In the genomic region with DNA sequence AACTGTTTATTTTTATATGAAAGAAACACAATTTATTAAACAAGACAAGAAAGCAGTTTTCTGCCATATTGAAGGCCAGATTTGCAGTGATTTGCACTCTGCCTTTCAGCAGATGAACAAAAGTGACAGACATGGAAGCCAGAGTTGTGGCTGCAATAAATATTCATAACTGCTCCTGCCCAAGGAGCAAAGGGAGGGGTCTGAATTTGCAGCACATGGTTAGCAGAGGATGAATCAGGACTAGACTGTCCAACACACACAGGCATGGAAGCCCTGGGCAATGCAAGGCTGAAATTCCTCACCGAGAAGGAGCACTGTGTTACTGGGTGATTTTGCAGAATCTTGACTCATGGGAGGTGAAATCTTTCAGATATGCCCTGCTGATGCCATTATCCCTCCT, we compare ENCODE assay signal across 16 cellular contexts.
DNase-seq lines count a peak whose midpoint lies in the region; ATAC-seq, FAIRE-seq and TF ChIP-seq lines count a peak whose summit lies in the region.
"Had no signal": no experiment of that assay in that cellular context is flagged by ENCODE, and none has a peak within 500 bp of the region (broad histone marks: within the 10 kb centered on the region; RNA-seq: fewer than 3 reads in every experiment).

No MANE protein-coding gene starts in this region.

- H3K4me1 ChIP-seq in HAP-1 = peaks cover 5% of the 10 kb centered on the region
- H3K4me1 ChIP-seq in astrocyte (ENCODE audit: insufficient read depth, low read length) = peaks cover 9% of the 10 kb centered on the region
- H3K4me1 ChIP-seq in hepatocyte (ENCODE audit: insufficient read depth) = peaks cover 9% of the 10 kb centered on the region
- H3K4me1 ChIP-seq in ascending aorta = no peaks in the 10 kb centered on the region
- H3K4me1 ChIP-seq in GM23338 (ENCODE audit: insufficient read depth) = no peaks in the 10 kb centered on the region

- H3K27ac ChIP-seq in astrocyte (ENCODE audit: low read depth, low read length) = no peak overlapping the region
- H3K27ac ChIP-seq in hepatocyte = no peak overlapping the region
- no peak overlapping the region for H3K27ac ChIP-seq in ascending aorta
- no peak overlapping the region for H3K27ac ChIP-seq in GM23338 (ENCODE audit: low read depth)
- H3K27ac ChIP-seq: epithelial cell of prostate had no signal

- in situ Hi-C loops in HAP-1 (cut with MboI; ENCODE audit: low sequenced_read_pairs) = no loop called here

- H3K27me3 Mint-ChIP-seq in astrocyte (ENCODE audit: low read depth, unreplicated experiment) = no peaks in the 10 kb centered on the region
- H3K27me3 Mint-ChIP-seq in GM23338 (ENCODE audit: insufficient read depth, low read depth, poor library complexity) = no peaks in the 10 kb centered on the region
- H3K27me3 Mint-ChIP-seq: activated CD4-positive, alpha-beta memory T cell treated with anti-CD3 and anti-CD28 coated beads, Interleukin-2, amount 10 ng/mL, durations not matched to agents 7 days and 5 days; central memory CD8-positive, alpha-beta T cell had no signal

- WGBS in hepatocyte (ENCODE audit: low lambda C conversion rate, missing lambda C conversion rate) = 41% methylated on average over 1 of the region's 1 CpG

- no peak overlapping the region for H3K4me3 Mint-ChIP-seq in astrocyte (ENCODE audit: unreplicated experiment)
- no peak overlapping the region for H3K4me3 Mint-ChIP-seq in GM23338
- H3K4me3 Mint-ChIP-seq: activated CD4-positive, alpha-beta memory T cell treated with anti-CD3 and anti-CD28 coated beads, Interleukin-2, amount 10 ng/mL, durations not matched to agents 7 days and 5 days; central memory CD8-positive, alpha-beta T cell had no signal

- intact Hi-C loops in ascending aorta (cut with DNase I) = no loop called here

- no peaks in the 10 kb centered on the region for H3K79me2 ChIP-seq in astrocyte (ENCODE audit: insufficient read depth, low read length)
- H3K79me2 ChIP-seq in hepatocyte = no peaks in the 10 kb centered on the region
- no peaks in the 10 kb centered on the region for H3K79me2 ChIP-seq in GM23338 (replicated peaks; ENCODE audit: insufficient read depth)

- H3K27me3 ChIP-seq in HAP-1 (ENCODE audit: low read depth) (no peaks in the 10 kb centered on the region), astrocyte (ENCODE audit: insufficient read depth, low read length) (no peaks in the 10 kb centered on the region), hepatocyte (no peaks in the 10 kb centered on the region), ascending aorta (no peaks in the 10 kb centered on the region), GM23338 (ENCODE audit: insufficient read depth) (no peaks in the 10 kb centered on the region)

- H3K9me2 ChIP-seq in hepatocyte (replicated peaks; ENCODE audit: insufficient read depth) (no peaks in the 10 kb centered on the region), GM23338 (ENCODE audit: insufficient read depth) (no peaks in the 10 kb centered on the region)

- no peak for TF ChIP-seq CTCF in astrocyte (IDR thresholded peaks at IDR 0.05; ENCODE audit: insufficient read depth, low read depth, low read length)
- TF ChIP-seq CTCF in hepatocyte (IDR thresholded peaks at IDR 0.05; ENCODE audit: poor library complexity) = no peak
- no peak for TF ChIP-seq CTCF in ascending aorta (IDR thresholded peaks at IDR 0.05)
- no peak for TF ChIP-seq CTCF in GM23338 (conservative IDR thresholded peaks at IDR 0.05; ENCODE audit: low read depth in 2 of 2)

- H3K36me3 Mint-ChIP-seq in astrocyte (ENCODE audit: low read depth, unreplicated experiment) (no peaks in the 10 kb centered on the region), GM23338 (ENCODE audit: low read depth) (no peaks in the 10 kb centered on the region)

- H3K4me3 ChIP-seq in HAP-1 = no peak overlapping the region
- no peak overlapping the region for H3K4me3 ChIP-seq in astrocyte (ENCODE audit: insufficient read depth, low read depth, low read length)
- no peak overlapping the region for H3K4me3 ChIP-seq in hepatocyte
- no peak overlapping the region for H3K4me3 ChIP-seq in ascending aorta
- H3K4me3 ChIP-seq in GM23338 = no peak overlapping the region
- H3K4me3 ChIP-seq: GM12878 had no signal

- peak; percentile 24 for DNase-seq in A172 (ENCODE audit: low spot score)
- DNase-seq in HAP-1 (ENCODE audit: low spot score in 2 of 2) = peak; percentile 35 to 56
- DNase-seq in astrocyte (ENCODE audit: low read depth) = peak; percentile 70
- DNase-seq in hepatocyte (ENCODE audit: low spot score) = peak; percentile 6
- no peak for DNase-seq in activated CD4-positive, CD25-positive, alpha-beta regulatory T cell treated with anti-CD3 and anti-CD28 coated beads, Interleukin-2, amount 50 U/mL, for 72 hours
- no peak for DNase-seq in ascending aorta (ENCODE audit: low spot score in 2 of 2)
- no peak for DNase-seq in stimulated activated naive CD4-positive, alpha-beta T cell (lab: John Stamatoyannopoulos, UW)
- no peak for DNase-seq in GM23338 (ENCODE audit: low spot score)
- DNase-seq: activated CD4-positive, alpha-beta memory T cell treated with anti-CD3 and anti-CD28 coated beads, Interleukin-2, amount 10 ng/mL, durations not matched to agents 7 days and 5 days; activated gamma-delta T cell; NCI-H1092; nucleus accumbens had no signal

- H4K20me1 ChIP-seq in astrocyte (ENCODE audit: insufficient read depth, low read length) = no peaks in the 10 kb centered on the region
- no peaks in the 10 kb centered on the region for H4K20me1 ChIP-seq in hepatocyte (ENCODE audit: insufficient read depth, poor library complexity, severe bottlenecking)
- no peaks in the 10 kb centered on the region for H4K20me1 ChIP-seq in GM23338 (replicated peaks; ENCODE audit: insufficient read depth)

- H3K9me3 Mint-ChIP-seq in astrocyte (ENCODE audit: unreplicated experiment) = no peaks in the 10 kb centered on the region
- H3K9me3 Mint-ChIP-seq in GM23338 = no peaks in the 10 kb centered on the region
- H3K9me3 Mint-ChIP-seq: activated CD4-positive, alpha-beta memory T cell treated with anti-CD3 and anti-CD28 coated beads, Interleukin-2, amount 10 ng/mL, durations not matched to agents 7 days and 5 days; central memory CD8-positive, alpha-beta T cell had no signal

- H3K27ac Mint-ChIP-seq in astrocyte (ENCODE audit: unreplicated experiment) (peak overlapping the region; percentile 60), GM23338 (no peak overlapping the region)
- H3K27ac Mint-ChIP-seq: activated CD4-positive, alpha-beta memory T cell treated with anti-CD3 and anti-CD28 coated beads, Interleukin-2, amount 10 ng/mL, durations not matched to agents 7 days and 5 days had no signal

- H2AFZ ChIP-seq in astrocyte (ENCODE audit: low read depth, low read length) = no peak overlapping the region
- H2AFZ ChIP-seq in hepatocyte = no peak overlapping the region
- no peak overlapping the region for H2AFZ ChIP-seq in GM23338

- no peak for ATAC-seq in GM23338
- ATAC-seq: GM12878, Panc1 had no signal

- H3K9ac ChIP-seq in astrocyte (ENCODE audit: low read length) = no peak overlapping the region

- H3K4me2 ChIP-seq in astrocyte (ENCODE audit: low read length) = peak overlapping the region; percentile 3
- no peak overlapping the region for H3K4me2 ChIP-seq in hepatocyte
- H3K4me2 ChIP-seq in GM23338 = no peak overlapping the region

- peaks cover 62% of the 10 kb centered on the region for H3K4me1 Mint-ChIP-seq in astrocyte (ENCODE audit: low read depth, unreplicated experiment)
- peaks cover 7% of the 10 kb centered on the region; the same call in 2 of the 3 replicates for H3K4me1 Mint-ChIP-seq in GM23338
- H3K4me1 Mint-ChIP-seq: activated CD4-positive, alpha-beta memory T cell treated with anti-CD3 and anti-CD28 coated beads, Interleukin-2, amount 10 ng/mL, durations not matched to agents 7 days and 5 days; central memory CD8-positive, alpha-beta T cell had no signal

- no peaks in the 10 kb centered on the region for H3K36me3 ChIP-seq in HAP-1 (replicated peaks)
- no peaks in the 10 kb centered on the region for H3K36me3 ChIP-seq in astrocyte (ENCODE audit: insufficient read depth, low read length)
- no peaks in the 10 kb centered on the region for H3K36me3 ChIP-seq in hepatocyte (replicated peaks; ENCODE audit: insufficient read depth, low read depth)
- no peaks in the 10 kb centered on the region for H3K36me3 ChIP-seq in ascending aorta
- no peaks in the 10 kb centered on the region for H3K36me3 ChIP-seq in GM23338 (ENCODE audit: insufficient read depth)

- FAIRE-seq in astrocyte (lab: Jason Lieb, UNC) = peak; percentile 80
- FAIRE-seq: GM12878 had no signal

- H3K9me3 ChIP-seq in HAP-1 = no peaks in the 10 kb centered on the region
- no peaks in the 10 kb centered on the region for H3K9me3 ChIP-seq in astrocyte (ENCODE audit: insufficient read depth, low read depth, low read length)
- no peaks in the 10 kb centered on the region for H3K9me3 ChIP-seq in hepatocyte (ENCODE audit: low read depth)
- H3K9me3 ChIP-seq in ascending aorta = no peaks in the 10 kb centered on the region

- no peaks in the 10 kb centered on the region for H3F3A ChIP-seq in GM23338 (replicated peaks; ENCODE audit: low read depth)

TF ChIP-seq in GM23338, 12 proteins besides CTCF, POLR2A, EP300 and RAD21 (continues in another document):
- TF ChIP-seq NANOG (IDR thresholded peaks at IDR 0.05; ENCODE audit: borderline replicate concordance) (no peak), POLR2AphosphoS5 (IDR thresholded peaks at IDR 0.05; ENCODE audit: low read depth) (no peak), CREB1 (CRISPR knock-in tag; IDR thresholded peaks at IDR 0.05; ENCODE audit: low read depth) (no peak), ZNF331 (CRISPR knock-in tag; IDR thresholded peaks at IDR 0.05; ENCODE audit: low read depth) (no peak), STAT1 (IDR thresholded peaks at IDR 0.05; ENCODE audit: unreplicated experiment) (no peak)
- TF ChIP-seq, protein P1, sequence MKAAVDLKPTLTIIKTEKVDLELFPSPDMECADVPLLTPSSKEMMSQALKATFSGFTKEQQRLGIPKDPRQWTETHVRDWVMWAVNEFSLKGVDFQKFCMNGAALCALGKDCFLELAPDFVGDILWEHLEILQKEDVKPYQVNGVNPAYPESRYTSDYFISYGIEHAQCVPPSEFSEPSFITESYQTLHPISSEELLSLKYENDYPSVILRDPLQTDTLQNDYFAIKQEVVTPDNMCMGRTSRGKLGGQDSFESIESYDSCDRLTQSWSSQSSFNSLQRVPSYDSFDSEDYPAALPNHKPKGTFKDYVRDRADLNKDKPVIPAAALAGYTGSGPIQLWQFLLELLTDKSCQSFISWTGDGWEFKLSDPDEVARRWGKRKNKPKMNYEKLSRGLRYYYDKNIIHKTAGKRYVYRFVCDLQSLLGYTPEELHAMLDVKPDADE (IDR thresholded peaks at IDR 0.05) = no peak

Comparison
In these comparisons a context has a peak if more than half of its experiments do, and no peak if none do; other contexts are left out.
1. DNase-seq: peak in A172 (single experiment), HAP-1 (2 of 2), astrocyte (single experiment) and hepatocyte (single experiment); none in activated CD4-positive, CD25-positive, alpha-beta regulatory T cell treated with anti-CD3 and anti-CD28 coated beads, Interleukin-2, amount 50 U/mL, for 72 hours (single experiment), ascending aorta (0 of 2), stimulated activated naive CD4-positive, alpha-beta T cell (0 of 6) and GM23338 (single experiment).